Comparison of ENCODE assay signal across 8 cellular contexts in genomic region chr5:116084891-116085715, GRCh38. TPM values are rescaled to one million over a fixed set of nuclear protein-coding genes. Genes with fewer than 3 reads are reported as not detected.
DNase-seq lines count a peak whose midpoint lies in the region; ATAC-seq and TF ChIP-seq lines count a peak whose summit lies in the region.

Gene COMMD10, plus strand, starts transcription at chr5:116085025.

- POLR2A ChIA-PET in OCI-LY7 (lab: Charles Lee) = interaction anchor here (0.6 to 2.1 kb wide), 7 partner anchors 8 to 821 kb away, joined by 3 to 8 read pairs (median 3); no protein-coding TSS in a partner anchor

- H3K9me3 ChIP-seq in OCI-LY7 (ENCODE audit: low read length) (no peaks in the 10 kb centered on the region), mucosa of descending colon (no peaks in the 10 kb centered on the region)

- H3K36me3 ChIP-seq in OCI-LY7 (ENCODE audit: insufficient read depth, low read length) (peaks cover 8% of the 10 kb centered on the region; the same call in 1 of the 2 replicates), mucosa of descending colon (ENCODE audit: low read depth) (no peaks in the 10 kb centered on the region)

- H3K4me3 ChIP-seq in OCI-LY7 (ENCODE audit: low read depth, low read length, poor library complexity, severe bottlenecking) (peak within 1 kb of the TSS; percentile 76), mucosa of descending colon (peak within 1 kb of the TSS; percentile 72)

- DNase-seq in D341Med (ENCODE audit: low spot score) = peak; percentile 90
- DNase-seq in HUDEP-2 (lab: John Stamatoyannopoulos, UW; ENCODE audit: unreplicated experiment in 76 of 76) = peak in 75 of 76 experiments; percentile 5 to 79 (median 59)
- peak; percentile 76 for DNase-seq in OCI-LY7 (ENCODE audit: low spot score)
- peak; percentile 72 for DNase-seq in activated T-cell treated with anti-CD3 and anti-CD28 coated beads for 24 hours (ENCODE audit: low read depth)
- no peak for DNase-seq in epithelial cell of prostate (ENCODE audit: low read depth, low spot score)
- peak; percentile 85 to 88 (median 86) for DNase-seq in mucosa of descending colon
- peak; percentile 44 to 59 for DNase-seq in stimulated activated CD8-positive, alpha-beta memory T cell treated with anti-CD3 and anti-CD28 coated beads, Interleukin-4, amount 100 ng/mL, for 1 hour (ENCODE audit: low read depth in 2 of 2, low spot score in 1 of 2)

- no peak for TF ChIP-seq CTCF in OCI-LY7 (conservative IDR thresholded peaks at IDR 0.05; ENCODE audit: low read length)
- no peak for TF ChIP-seq CTCF in mucosa of descending colon (IDR thresholded peaks at IDR 0.05)

- ATAC-seq in GM21390 (IDR thresholded peaks at IDR 0.05; ENCODE audit: unreplicated experiment) = peak; percentile 88
- ATAC-seq in mucosa of descending colon = peak; percentile 96

- intact Hi-C loops in OCI-LY7 (cut with micrococcal nuclease; ENCODE audit: unreplicated experiment) (loop anchor here (2.0 to 5.0 kb wide), 2 partner anchors 244 to 543 kb away; partner anchors contain the start of genes AP3S1, ATG12 and FEM1C), mucosa of descending colon (cut with DNase I, micrococcal nuclease) (no loop called here)

- CTCF ChIA-PET in OCI-LY7 (lab: Charles Lee; ENCODE audit: unreplicated experiment) = no interaction called here

- no peaks in the 10 kb centered on the region for H4K20me1 ChIP-seq in OCI-LY7 (ENCODE audit: insufficient read depth, low read length)

- no peak within 1 kb of the TSS for H3K27ac ChIP-seq in OCI-LY7 (ENCODE audit: low read depth, low read length, poor library complexity, severe bottlenecking)
- peak within 1 kb of the TSS; percentile 67 for H3K27ac ChIP-seq in epithelial cell of prostate

- H3K79me2 ChIP-seq in OCI-LY7 (ENCODE audit: insufficient read depth, low read depth, low read length) = peaks cover 5% of the 10 kb centered on the region; the same call in 1 of the 2 replicates

- H3K4me1 ChIP-seq in OCI-LY7 (ENCODE audit: insufficient read depth, low read length, poor library complexity, severe bottlenecking) = peaks cover 8% of the 10 kb centered on the region
- no peaks in the 10 kb centered on the region for H3K4me1 ChIP-seq in mucosa of descending colon (ENCODE audit: low read depth)

- BruUV-seq in OCI-LY7 (replicated peaks; lab: Mats Ljungman, UMichigan) = no TSS peak

- peak within 1 kb of the TSS; percentile 81 for H3K4me2 ChIP-seq in OCI-LY7 (ENCODE audit: low read length)

- peak within 1 kb of the TSS; percentile 91 for H2AFZ ChIP-seq in OCI-LY7 (ENCODE audit: low read length)

- no peaks in the 10 kb centered on the region for H3K9me2 ChIP-seq in OCI-LY7 (ENCODE audit: insufficient read depth, low read length)

RNA-seq across cellular contexts. Expression of gene COMMD10, which starts in this region (rescaled TPM):
- 11.0 and 15.7 TPM in 2 replicates for total RNA-seq in OCI-LY7 (2014; rRNA removed; shearing (Covaris generic))
- 11.7 and 15.0 TPM in 2 replicates for total RNA-seq in OCI-LY7 (2022)
- 10 to 100 TPM; 20.6 to 31.1 (median 29.0) TPM for total RNA-seq in mucosa of descending colon
